8 cellular contexts compared by ENCODE assay signal in the genomic region with DNA sequence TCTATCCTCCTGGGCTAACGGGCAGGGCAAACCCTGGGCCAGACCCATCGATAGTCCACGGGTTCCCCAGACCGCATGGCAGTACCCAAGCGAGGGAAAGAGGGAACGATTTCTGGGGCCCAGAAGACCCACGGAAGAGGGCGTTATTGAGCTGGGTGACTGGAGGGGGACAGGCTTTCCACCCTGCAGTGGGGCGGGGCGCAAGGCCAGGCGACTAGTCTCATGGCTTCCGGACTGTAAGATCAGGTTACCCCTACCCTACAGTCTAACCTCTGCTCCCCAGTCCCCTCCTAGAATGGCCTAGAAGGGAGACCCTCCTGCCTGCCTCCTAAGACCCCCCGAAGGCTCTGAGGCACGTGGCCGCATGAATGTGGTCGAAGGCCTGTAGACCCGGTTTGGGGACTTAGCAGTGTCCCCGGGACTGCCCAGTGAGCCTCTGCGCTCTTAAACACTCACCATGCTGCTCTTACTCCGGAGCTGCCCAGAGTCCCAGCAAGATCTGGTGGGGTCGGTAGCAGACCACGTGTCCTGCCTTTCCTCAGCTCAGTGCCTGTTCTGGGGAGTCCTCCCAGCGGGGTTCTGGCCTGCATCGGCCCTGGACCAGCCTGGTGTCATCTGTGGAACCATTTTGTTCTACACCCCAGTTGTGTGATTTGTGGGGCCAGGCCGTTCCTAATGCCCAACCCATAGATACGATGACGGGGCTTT. TPM values are rescaled to one million over a fixed set of nuclear protein-coding genes. Genes with fewer than 3 reads are reported as not detected.
DNase-seq lines count a peak whose midpoint lies in the region; ATAC-seq, FAIRE-seq and TF ChIP-seq lines count a peak whose summit lies in the region.

No MANE protein-coding gene starts in this region.

- H3K27ac Mint-ChIP-seq in activated T-cell treated with anti-CD3 and anti-CD28 coated beads, Interleukin-2, amount 50 U/mL, for 24 hours, result peak overlapping the region; percentile 99
- H3K27ac Mint-ChIP-seq in nephron progenitor cell, result peak overlapping the region; percentile 99

- peaks cover 32% of the 10 kb centered on the region for H3K4me1 ChIP-seq in vagina

- no peaks in the 10 kb centered on the region for H3K27me3 Mint-ChIP-seq in activated T-cell treated with anti-CD3 and anti-CD28 coated beads, Interleukin-2, amount 50 U/mL, for 24 hours
- H3K27me3 Mint-ChIP-seq in nephron progenitor cell (ENCODE audit: low read depth, poor library complexity), result peaks cover 35% of the 10 kb centered on the region

- H3K4me3 ChIP-seq in vagina, result peak overlapping the region; percentile 56 to 76

- peak overlapping the region; percentile 96 for H3K27ac ChIP-seq in vagina

- no peak for TF ChIP-seq POLR2A in vagina (IDR thresholded peaks at IDR 0.05)

- no peaks in the 10 kb centered on the region for H3K9me3 Mint-ChIP-seq in activated T-cell treated with anti-CD3 and anti-CD28 coated beads, Interleukin-2, amount 50 U/mL, for 24 hours
- peaks cover 6% of the 10 kb centered on the region for H3K9me3 Mint-ChIP-seq in nephron progenitor cell

- H3K36me3 ChIP-seq in vagina, result peaks cover 0 to 9% of the 10 kb centered on the region in 2 donors

- H3K27me3 ChIP-seq in vagina, result no peaks in the 10 kb centered on the region

- peak overlapping the region; percentile 95 for H3K4me3 Mint-ChIP-seq in activated T-cell treated with anti-CD3 and anti-CD28 coated beads, Interleukin-2, amount 50 U/mL, for 24 hours
- peak overlapping the region; percentile 99 for H3K4me3 Mint-ChIP-seq in nephron progenitor cell

- ATAC-seq in HG02642 (IDR thresholded peaks at IDR 0.05; ENCODE audit: poor library complexity, unreplicated experiment) (peak; percentile 7), GM19467 (IDR thresholded peaks at IDR 0.05; ENCODE audit: unreplicated experiment) (no peak)

- H3K9me3 ChIP-seq in vagina, result no peaks in the 10 kb centered on the region

- DNase-seq in D721Med (ENCODE audit: insufficient read length, low spot score), result no peak
- DNase-seq in NOMO-1 treated with dmso at 0.1 percent for 144 hours (lab: John Stamatoyannopoulos, UW; ENCODE audit: unreplicated experiment), result peak; percentile 69
- peak; percentile 77 for DNase-seq in activated T-cell treated with anti-CD3 and anti-CD28 coated beads, Interleukin-2, amount 50 U/mL, for 24 hours
- DNase-seq in fibroblast of peridontal ligament (ENCODE audit: extremely low read depth), result peak; percentile 44
- DNase-seq in nephron progenitor cell, result peak; percentile 72
- DNase-seq in vagina (ENCODE audit: extremely low spot score in 2 of 2), result no peak

- intact Hi-C loops in vagina (cut with DNase I), result loop anchor here (5.0 kb wide), 1 partner anchor 101 kb away; the partner anchor contains the start of gene HES7

- peaks cover 35% of the 10 kb centered on the region for H3K36me3 Mint-ChIP-seq in activated T-cell treated with anti-CD3 and anti-CD28 coated beads, Interleukin-2, amount 50 U/mL, for 24 hours (ENCODE audit: low read depth)
- peaks cover 7% of the 10 kb centered on the region for H3K36me3 Mint-ChIP-seq in nephron progenitor cell (ENCODE audit: low read depth)

- TF ChIP-seq CTCF in D721Med (IDR thresholded peaks at IDR 0.05; ENCODE audit: insufficient read depth, missing control alignments) (peak; percentile 16), nephron progenitor cell (IDR thresholded peaks at IDR 0.05) (no peak), vagina (IDR thresholded peaks at IDR 0.05) (no peak)

- peaks cover 66% of the 10 kb centered on the region for H3K4me1 Mint-ChIP-seq in activated T-cell treated with anti-CD3 and anti-CD28 coated beads, Interleukin-2, amount 50 U/mL, for 24 hours (ENCODE audit: low read depth)
- H3K4me1 Mint-ChIP-seq in nephron progenitor cell, result peaks cover 39% of the 10 kb centered on the region

- no peak for FAIRE-seq in D721Med (lab: Jason Lieb, UNC)

RNA-seq across cellular contexts. Expression of gene AURKB, which starts 13.1 kb away (rescaled TPM):
- not detected for total RNA-seq in vagina

RNA-seq across cellular contexts. Expression of gene CTC1, which starts 24.3 kb away (rescaled TPM):
- 33.9 TPM for total RNA-seq in vagina

RNA-seq across cellular contexts. Expression of gene PFAS, which starts 25.6 kb away (rescaled TPM):
- 36.3 TPM for total RNA-seq in vagina

RNA-seq across cellular contexts. Expression of gene BORCS6, which starts 33.5 kb away (rescaled TPM):
- 9.6 TPM for total RNA-seq in vagina

RNA-seq across cellular contexts. Expression of gene TMEM107, which starts 47.3 kb away (rescaled TPM):
- 20.6 TPM for total RNA-seq in vagina

Comparison
In these comparisons a context has a peak if more than half of its experiments do, and no peak if none do; other contexts are left out.
1. DNase-seq: peak in NOMO-1 treated with dmso at 0.1 percent for 144 hours (single experiment), activated T-cell treated with anti-CD3 and anti-CD28 coated beads, Interleukin-2, amount 50 U/mL, for 24 hours (single experiment), fibroblast of peridontal ligament (single experiment) and nephron progenitor cell (single experiment); none in D721Med (single experiment) and vagina (0 of 2).